Comparison of ENCODE assay signal across 8 cellular contexts in genomic region chr21:31136891-31137290, GRCh38.
DNase-seq lines count a peak whose midpoint lies in the region; ATAC-seq and TF ChIP-seq lines count a peak whose summit lies in the region.

No MANE protein-coding gene starts in this region.

- no peak for ATAC-seq in HG03439 (IDR thresholded peaks at IDR 0.05; ENCODE audit: unreplicated experiment)
- ATAC-seq in GM19035 (IDR thresholded peaks at IDR 0.05; ENCODE audit: unreplicated experiment) = no peak
- ATAC-seq in GM19455 (IDR thresholded peaks at IDR 0.05; ENCODE audit: unreplicated experiment) = no peak

- H3K4me3 ChIP-seq in LNCaP clone FGC (ENCODE audit: low read depth, low read length) = no peak overlapping the region

- DNase-seq in DMS 273 (lab: John Stamatoyannopoulos, UW; ENCODE audit: unreplicated experiment) (peak; percentile 93), GM20000 (ENCODE audit: low spot score) (peak; percentile 19), LNCaP clone FGC (ENCODE audit: low read depth) (peak; percentile 40), dermis blood vessel endothelial cell (peak; percentile 20)
- no peak for DNase-seq in stimulated activated naive CD4-positive, alpha-beta T cell (lab: John Stamatoyannopoulos, UW)

- TF ChIP-seq CTCF in GM20000 (IDR thresholded peaks at IDR 0.05; ENCODE audit: extremely low read depth, missing control alignments) (no peak), LNCaP clone FGC (IDR thresholded peaks at IDR 0.05; ENCODE audit: control insufficient read depth, extremely low read depth, insufficient read depth) (no peak)

Comparison
In these comparisons a context has a peak if more than half of its experiments do, and no peak if none do; other contexts are left out.
1. DNase-seq: peak in DMS 273 (single experiment), GM20000 (single experiment), LNCaP clone FGC (single experiment) and dermis blood vessel endothelial cell (single experiment); none in stimulated activated naive CD4-positive, alpha-beta T cell (0 of 6).